ENCODE assay signal across 15 cellular contexts in genomic region chr11:63764201-63764711, GRCh38. TPM values are rescaled to one million over a fixed set of nuclear protein-coding genes. Genes with fewer than 3 reads are reported as not detected.
DNase-seq lines count a peak whose midpoint lies in the region; ATAC-seq and TF ChIP-seq lines count a peak whose summit lies in the region.
"Had no signal": no experiment of that assay in that cellular context is flagged by ENCODE, and none has a peak within 500 bp of the region (broad histone marks: within the 10 kb centered on the region; RNA-seq: fewer than 3 reads in every experiment).

No MANE protein-coding gene starts in this region.

- peak overlapping the region; percentile 80 for H3K4me2 ChIP-seq in hepatocyte

- H3K4me1 Mint-ChIP-seq in neural crest cell, result peaks cover 41% of the 10 kb centered on the region
- peaks cover 33% of the 10 kb centered on the region for H3K4me1 Mint-ChIP-seq in osteocyte (ENCODE audit: unreplicated experiment)

- H2AFZ ChIP-seq in hepatocyte, result no peak overlapping the region

- peak in 3 of 5 donors; percentile 13 to 54 (median 38) for DNase-seq in heart left ventricle
- no peak for DNase-seq in left cardiac atrium
- DNase-seq in hepatocyte (ENCODE audit: low spot score), result peak; percentile 10
- peak; percentile 3 for DNase-seq in neural crest cell (ENCODE audit: low read depth, low spot score)
- no peak for DNase-seq in osteocyte (ENCODE audit: extremely low spot score, unreplicated experiment)
- no peak for DNase-seq in NCI-H146 treated with DMSO at 0.1 percent for 48 hours (lab: John Stamatoyannopoulos, UW; ENCODE audit: unreplicated experiment)
- DNase-seq: ACHN, COR-L47, GF-D8, HFFc6 had no signal

- peaks cover 3% of the 10 kb centered on the region for H3K36me3 Mint-ChIP-seq in neural crest cell (ENCODE audit: low read depth)
- H3K36me3 Mint-ChIP-seq in osteocyte (ENCODE audit: unreplicated experiment), result peaks cover 6% of the 10 kb centered on the region
- H3K36me3 Mint-ChIP-seq: activated naive CD4-positive, alpha-beta T cell treated with anti-CD3 and anti-CD28 coated beads, Interleukin-2, amount 50 U/mL, for 24 hours had no signal

- H3K36me3 ChIP-seq in heart left ventricle (peaks cover 0 to 19% (median 11%) of the 10 kb centered on the region in 9 donors), hepatocyte (replicated peaks; ENCODE audit: insufficient read depth, low read depth) (no peaks in the 10 kb centered on the region)
- H3K36me3 ChIP-seq: cardiac muscle cell had no signal

- peak overlapping the region in 3 of 12 donors; percentile 61 to 92 (median 77) for H3K27ac ChIP-seq in heart left ventricle
- H3K27ac ChIP-seq in hepatocyte, result no peak overlapping the region
- H3K27ac ChIP-seq: cardiac muscle cell had no signal

- H3K27me3 ChIP-seq in heart left ventricle (peaks cover 0 to 4% (median 0%) of the 10 kb centered on the region in 9 donors), hepatocyte (no peaks in the 10 kb centered on the region)
- H3K27me3 ChIP-seq: cardiac muscle cell had no signal

- H3K4me3 ChIP-seq in heart left ventricle, result peak overlapping the region in 7 of 12 donors; percentile 41 to 71 (median 58)
- no peak overlapping the region for H3K4me3 ChIP-seq in hepatocyte

- H3K4me3 Mint-ChIP-seq in neural crest cell (peak overlapping the region; percentile 38), osteocyte (ENCODE audit: unreplicated experiment) (no peak overlapping the region)
- H3K4me3 Mint-ChIP-seq: activated naive CD4-positive, alpha-beta T cell treated with anti-CD3 and anti-CD28 coated beads, Interleukin-2, amount 50 U/mL, for 24 hours; HFFc6; stimulated activated naive CD8-positive, alpha-beta T cell treated with anti-CD3 and anti-CD28 coated beads, Interleukin-15, Interleukin-2, amounts not matched to agents 100 ng/mL and 50 ng/mL, for 24 hours had no signal

- no peak overlapping the region for H3K27ac Mint-ChIP-seq in neural crest cell (ENCODE audit: unreplicated experiment)
- H3K27ac Mint-ChIP-seq in osteocyte (ENCODE audit: unreplicated experiment), result no peak overlapping the region
- H3K27ac Mint-ChIP-seq: activated naive CD4-positive, alpha-beta T cell treated with anti-CD3 and anti-CD28 coated beads, Interleukin-2, amount 50 U/mL, for 24 hours; HFFc6; stimulated activated naive CD8-positive, alpha-beta T cell treated with anti-CD3 and anti-CD28 coated beads, Interleukin-15, Interleukin-2, amounts not matched to agents 100 ng/mL and 50 ng/mL, for 24 hours had no signal

- TF ChIP-seq POLR2A in heart left ventricle (IDR thresholded peaks at IDR 0.05), result no peak

- TF ChIP-seq CTCF in heart left ventricle (IDR thresholded peaks at IDR 0.05), result no peak
- TF ChIP-seq CTCF in hepatocyte (IDR thresholded peaks at IDR 0.05; ENCODE audit: poor library complexity), result no peak
- TF ChIP-seq CTCF in neural crest cell (conservative IDR thresholded peaks at IDR 0.05), result no peak
- no peak for TF ChIP-seq CTCF in osteocyte (IDR thresholded peaks at IDR 0.05)

- intact Hi-C loops in heart left ventricle (cut with DNase I), result loop anchor here in 5 of 10 donors (10.0 kb wide), 2 partner anchors 181 to 381 kb away; no protein-coding TSS in a partner anchor
- intact Hi-C loops in left cardiac atrium (cut with DNase I), result loop anchor here in 1 of 2 donors (10.0 kb wide), 1 partner anchor 181 kb away; no protein-coding TSS in a partner anchor

- H3K27me3 Mint-ChIP-seq in neural crest cell (ENCODE audit: low read depth) (peaks cover 13% of the 10 kb centered on the region), osteocyte (ENCODE audit: unreplicated experiment) (no peaks in the 10 kb centered on the region)
- H3K27me3 Mint-ChIP-seq: activated naive CD4-positive, alpha-beta T cell treated with anti-CD3 and anti-CD28 coated beads, Interleukin-2, amount 50 U/mL, for 24 hours; stimulated activated naive CD8-positive, alpha-beta T cell treated with anti-CD3 and anti-CD28 coated beads, Interleukin-15, Interleukin-2, amounts not matched to agents 100 ng/mL and 50 ng/mL, for 24 hours had no signal

- ATAC-seq in heart left ventricle (no peak), left cardiac atrium (no peak), GM21619 (IDR thresholded peaks at IDR 0.05; ENCODE audit: unreplicated experiment) (no peak), HG02623 (IDR thresholded peaks at IDR 0.05; ENCODE audit: unreplicated experiment) (no peak)

- H3K79me2 ChIP-seq in hepatocyte, result peaks cover 53% of the 10 kb centered on the region

- WGBS in heart left ventricle, 4 donors, result 76 to 88% (median 86%) methylated on average over 38 to 43 of the region's 43 CpGs
- WGBS in hepatocyte (ENCODE audit: low lambda C conversion rate, missing lambda C conversion rate), result 78% methylated on average over 9 of the region's 43 CpGs

- H3K4me1 ChIP-seq in heart left ventricle (peaks cover 0 to 49% (median 25%) of the 10 kb centered on the region in 12 donors), hepatocyte (ENCODE audit: insufficient read depth) (peaks cover 51% of the 10 kb centered on the region)

- peaks cover 65% of the 10 kb centered on the region for H4K20me1 ChIP-seq in hepatocyte (ENCODE audit: insufficient read depth, poor library complexity, severe bottlenecking)

- H3K9me3 Mint-ChIP-seq in neural crest cell (no peaks in the 10 kb centered on the region), osteocyte (ENCODE audit: unreplicated experiment) (no peaks in the 10 kb centered on the region)
- H3K9me3 Mint-ChIP-seq: activated naive CD4-positive, alpha-beta T cell treated with anti-CD3 and anti-CD28 coated beads, Interleukin-2, amount 50 U/mL, for 24 hours; HFFc6; stimulated activated naive CD8-positive, alpha-beta T cell treated with anti-CD3 and anti-CD28 coated beads, Interleukin-15, Interleukin-2, amounts not matched to agents 100 ng/mL and 50 ng/mL, for 24 hours had no signal

- H3K9me3 ChIP-seq in heart left ventricle (no peaks in the 10 kb centered on the region), hepatocyte (ENCODE audit: low read depth) (no peaks in the 10 kb centered on the region)

- no peaks in the 10 kb centered on the region for H3K9me2 ChIP-seq in hepatocyte (replicated peaks; ENCODE audit: insufficient read depth)

RNA-seq across cellular contexts. Expression of gene ZFTA, which starts 4.3 kb away (rescaled TPM):
- total RNA-seq in heart left ventricle (10 to 100 TPM in 5 of 9 donors, 1 to 10 TPM in 4; 8.1 to 17.9 (median 10.6) TPM), left cardiac atrium (10 to 100 TPM; 15.5 to 16.0 TPM), hepatocyte (41.8 and 44.1 TPM in 2 replicates), neural crest cell (67.2 and 67.8 TPM in 2 replicates), osteocyte (32.1 and 34.3 TPM in 2 replicates)
- polyA plus RNA-seq in heart left ventricle (1 to 10 TPM; 4.6 to 6.3 TPM), hepatocyte (12.3 and 14.7 TPM in 2 replicates)

RNA-seq across cellular contexts. Expression of gene SPINDOC, which starts 49.0 kb away (rescaled TPM):
- total RNA-seq in heart left ventricle (10 to 100 TPM in 6 of 9 donors, 1 to 10 TPM in 3; 7.8 to 11.8 (median 10.6) TPM), left cardiac atrium (10 to 100 TPM; 13.3 to 13.5 TPM), hepatocyte (24.0 and 25.2 TPM in 2 replicates), neural crest cell (104 and 107 TPM in 2 replicates), osteocyte (32.1 and 33.5 TPM in 2 replicates)
- polyA plus RNA-seq in heart left ventricle (10 to 100 TPM; 11.6 to 12.0 TPM), hepatocyte (5.4 and 9.9 TPM in 2 replicates)

Comparison
In these comparisons a context has a peak if more than half of its experiments do, and no peak if none do; other contexts are left out.
1. DNase-seq: peak in heart left ventricle (3 of 5), hepatocyte (single experiment) and neural crest cell (single experiment); none in left cardiac atrium (single experiment), osteocyte (single experiment) and NCI-H146 treated with DMSO at 0.1 percent for 48 hours (single experiment).